Comparison of ENCODE assay signal across 24 cellular contexts in genomic region chr6:44715925-44716324, GRCh38.
"Had no signal": no experiment of that assay in that cellular context is flagged by ENCODE, and none has a peak within 500 bp of the region (broad histone marks: within the 10 kb centered on the region; RNA-seq: fewer than 3 reads in every experiment).

No MANE protein-coding gene starts in this region.

- H3K4me3 ChIP-seq: gastrocnemius medialis, lung, mucosa of descending colon, prostate gland, right atrium auricular region, thoracic aorta, tibial nerve, upper lobe of left lung had no signal

- H3K27me3 Mint-ChIP-seq: stimulated activated naive CD8-positive, alpha-beta T cell treated with anti-CD3 and anti-CD28 coated beads, Interleukin-15, Interleukin-2, amounts not matched to agents 100 ng/mL and 50 ng/mL, for 24 hours had no signal

- H3K4me1 ChIP-seq: right atrium auricular region, tibial nerve, upper lobe of left lung had no signal

- H3K9me3 Mint-ChIP-seq: dendritic cell treated with granulocyte-macrophage colony-stimulating factor and Interleukin-4, amounts not matched to agents 40 ng/mL and 50 ng/mL, for 4 days; endodermal cell; mesothelial cell of epicardium; naive B cell; nephron; stimulated activated effector memory CD8-positive, alpha-beta T cell treated with anti-CD3 and anti-CD28 coated beads, Interleukin-12 subunit alpha, Interleukin-12 subunit beta, amount 100 ng/mL, for 72 hours; stimulated activated naive CD8-positive, alpha-beta T cell treated with anti-CD3 and anti-CD28 coated beads, Interleukin-15, Interleukin-2, amounts not matched to agents 100 ng/mL and 50 ng/mL, for 24 hours had no signal

- H3K27me3 ChIP-seq: gastrocnemius medialis, right atrium auricular region, tibial nerve, upper lobe of left lung had no signal

- H3K27ac Mint-ChIP-seq: dendritic cell treated with granulocyte-macrophage colony-stimulating factor and Interleukin-4, amounts not matched to agents 40 ng/mL and 50 ng/mL, for 4 days; endodermal cell; mesothelial cell of epicardium; naive B cell; nephron; stimulated activated effector memory CD8-positive, alpha-beta T cell treated with anti-CD3 and anti-CD28 coated beads, Interleukin-12 subunit alpha, Interleukin-12 subunit beta, amount 100 ng/mL, for 72 hours; stimulated activated naive CD8-positive, alpha-beta T cell treated with anti-CD3 and anti-CD28 coated beads, Interleukin-15, Interleukin-2, amounts not matched to agents 100 ng/mL and 50 ng/mL, for 24 hours had no signal

- H3K36me3 ChIP-seq: gastrocnemius medialis, prostate gland, right atrium auricular region, thoracic aorta, tibial nerve, upper lobe of left lung had no signal

- H3K36me3 Mint-ChIP-seq: mesothelial cell of epicardium; naive B cell; stimulated activated effector memory CD8-positive, alpha-beta T cell treated with anti-CD3 and anti-CD28 coated beads, Interleukin-12 subunit alpha, Interleukin-12 subunit beta, amount 100 ng/mL, for 72 hours had no signal

- H3K4me3 Mint-ChIP-seq: dendritic cell treated with granulocyte-macrophage colony-stimulating factor and Interleukin-4, amounts not matched to agents 40 ng/mL and 50 ng/mL, for 4 days; endodermal cell; mesothelial cell of epicardium; naive B cell; nephron; stimulated activated effector memory CD8-positive, alpha-beta T cell treated with anti-CD3 and anti-CD28 coated beads, Interleukin-12 subunit alpha, Interleukin-12 subunit beta, amount 100 ng/mL, for 72 hours; stimulated activated naive CD8-positive, alpha-beta T cell treated with anti-CD3 and anti-CD28 coated beads, Interleukin-15, Interleukin-2, amounts not matched to agents 100 ng/mL and 50 ng/mL, for 24 hours had no signal

- DNase-seq: effector CD8-positive, alpha-beta T cell; endodermal cell; gastrocnemius medialis; head of caudate nucleus; mesenchymal stem cell; mucosa of descending colon; naive B cell; nucleus accumbens; stimulated activated CD4-positive, alpha-beta T cell treated with anti-CD3 and anti-CD28 coated beads, Interleukin-2, amount 100 ng/mL, for 24 hours; stimulated activated CD4-positive, alpha-beta T cell treated with anti-CD3 and anti-CD28 coated beads, Interleukin-4, amount 100 ng/mL, for 24 hours had no signal

- ATAC-seq: esophagus mucosa; left lobe of liver; mucosa of descending colon; stimulated activated effector memory CD8-positive, alpha-beta T cell treated with anti-CD3 and anti-CD28 coated beads, Interleukin-12 subunit alpha, Interleukin-12 subunit beta, amount 100 ng/mL, for 72 hours had no signal

- H3K9me3 ChIP-seq: gastrocnemius medialis, mucosa of descending colon, prostate gland, right atrium auricular region, thoracic aorta, tibial nerve, upper lobe of left lung had no signal

- H3K27ac ChIP-seq: epithelial cell of prostate, prostate gland, right atrium auricular region, thoracic aorta, tibial nerve, upper lobe of left lung had no signal

- H3K4me1 Mint-ChIP-seq: naive B cell; stimulated activated effector memory CD8-positive, alpha-beta T cell treated with anti-CD3 and anti-CD28 coated beads, Interleukin-12 subunit alpha, Interleukin-12 subunit beta, amount 100 ng/mL, for 72 hours had no signal
